ENCODE assay signal across 18 cellular contexts in genomic region chr11:93034031-93034430, GRCh38.
DNase-seq lines count a peak whose midpoint lies in the region; ATAC-seq and TF ChIP-seq lines count a peak whose summit lies in the region.
"Had no signal": no experiment of that assay in that cellular context is flagged by ENCODE, and none has a peak within 500 bp of the region (broad histone marks: within the 10 kb centered on the region; RNA-seq: fewer than 3 reads in every experiment).

No MANE protein-coding gene starts in this region.

- DNase-seq in LHCN-M2 (ENCODE audit: low read depth) = peak; percentile 25
- peak; percentile 92 for DNase-seq in astrocyte of the hippocampus (ENCODE audit: low read depth, low spot score)
- peak; percentile 90 for DNase-seq in iris pigment epithelial cell (ENCODE audit: low read depth)
- peak; percentile 42 for DNase-seq in stomach
- DNase-seq in dedifferentiated amniotic fluid mesenchymal stem cell (ENCODE audit: extremely low spot score) = no peak
- DNase-seq: activated CD4-positive, alpha-beta T cell treated with anti-CD3 and anti-CD28 coated beads for 36 hours; activated naive CD8-positive, alpha-beta T cell treated with anti-CD3 and anti-CD28 coated beads for 36 hours; EL; head of caudate nucleus; NCI-H2227 treated with DMSO at 0.1 percent for 48 hours; sigmoid colon; stimulated activated naive CD4-positive, alpha-beta T cell; SW 1271; tibial artery had no signal

- H3K36me3 ChIP-seq in stomach = no peaks in the 10 kb centered on the region
- H3K36me3 ChIP-seq: cardiac muscle cell, sigmoid colon, tibial artery had no signal

- TF ChIP-seq POLR2A in stomach (IDR thresholded peaks at IDR 0.05) = no peak

- no peak for TF ChIP-seq CTCF in stomach (IDR thresholded peaks at IDR 0.05)

- ATAC-seq in HG03354 (IDR thresholded peaks at IDR 0.05; ENCODE audit: poor library complexity, severe bottlenecking, unreplicated experiment) (no peak), HG02642 (IDR thresholded peaks at IDR 0.05; ENCODE audit: poor library complexity, unreplicated experiment) (no peak)
- ATAC-seq: activated CD4-positive, alpha-beta T cell treated with anti-CD3 and anti-CD28 coated beads for 36 hours; activated T-helper 17 cell treated with anti-CD3 and anti-CD28 coated beads, Interleukin-2, amount 50 U/mL, for 72 hours had no signal

- peak overlapping the region in 1 of 5 donors; percentile 22 for H3K27ac ChIP-seq in stomach
- H3K27ac ChIP-seq: cardiac muscle cell, sigmoid colon, tibial artery had no signal

- H3K9me3 ChIP-seq in stomach = no peaks in the 10 kb centered on the region
- H3K9me3 ChIP-seq: sigmoid colon, tibial artery had no signal

- WGBS in stomach, 5 donors = 21 to 41% (median 25%) methylated on average over 3 of the region's 3 CpGs

- no peaks in the 10 kb centered on the region for H3K4me1 ChIP-seq in stomach
- H3K4me1 ChIP-seq: sigmoid colon, tibial artery had no signal

- intact Hi-C loops in stomach (cut with DNase I; ENCODE audit: low total_unique reads) = no loop called here

- no peaks in the 10 kb centered on the region for H3K27me3 ChIP-seq in stomach
- H3K27me3 ChIP-seq: cardiac muscle cell, sigmoid colon, tibial artery had no signal

- TF ChIP-seq EP300 in stomach (IDR thresholded peaks at IDR 0.05) = no peak

- H3K4me3 ChIP-seq in stomach = no peak overlapping the region
- H3K4me3 ChIP-seq: cardiac muscle cell, sigmoid colon, tibial artery had no signal
